Comparison of ENCODE assay signal across 2 cellular contexts in the genomic region with DNA sequence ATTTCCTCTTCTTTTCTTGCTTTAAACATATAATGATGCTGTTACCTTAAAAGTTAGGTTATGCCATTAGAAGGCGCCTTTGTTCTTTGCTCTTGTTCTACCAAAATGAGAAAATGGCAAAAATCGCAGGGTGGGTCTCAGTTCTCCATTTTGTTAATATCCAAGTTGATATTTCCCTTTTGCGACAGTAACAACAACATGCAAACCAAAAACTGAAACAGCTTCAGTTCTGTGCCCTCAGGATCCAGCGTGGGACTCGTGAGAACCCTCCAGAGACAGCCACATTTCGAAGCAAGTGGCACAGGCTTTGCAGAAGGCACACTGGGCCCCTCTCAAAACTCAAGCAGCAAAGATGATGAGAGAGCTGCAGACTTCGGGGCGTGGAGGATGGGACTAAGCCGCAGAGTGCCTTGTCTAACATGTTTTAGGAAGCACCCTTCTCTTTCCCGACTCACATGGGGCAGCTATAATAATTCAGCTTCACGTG.
TF ChIP-seq lines count a peak whose summit lies in the region.

No MANE protein-coding gene starts in this region.

TF ChIP-seq in HCT116, 20 proteins besides CTCF, POLR2A, EP300 and RAD21:
- TF ChIP-seq CEBPB (IDR thresholded peaks at IDR 0.05; ENCODE audit: low read depth) = no peak
- TF ChIP-seq, protein P1, sequence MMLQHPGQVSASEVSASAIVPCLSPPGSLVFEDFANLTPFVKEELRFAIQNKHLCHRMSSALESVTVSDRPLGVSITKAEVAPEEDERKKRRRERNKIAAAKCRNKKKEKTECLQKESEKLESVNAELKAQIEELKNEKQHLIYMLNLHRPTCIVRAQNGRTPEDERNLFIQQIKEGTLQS (IDR thresholded peaks at IDR 0.05) = no peak
- TF ChIP-seq EZH2phosphoT487 (IDR thresholded peaks at IDR 0.05; ENCODE audit: borderline replicate concordance) = no peak
- no peak for TF ChIP-seq JUND (IDR thresholded peaks at IDR 0.05)
- TF ChIP-seq, protein P2, sequence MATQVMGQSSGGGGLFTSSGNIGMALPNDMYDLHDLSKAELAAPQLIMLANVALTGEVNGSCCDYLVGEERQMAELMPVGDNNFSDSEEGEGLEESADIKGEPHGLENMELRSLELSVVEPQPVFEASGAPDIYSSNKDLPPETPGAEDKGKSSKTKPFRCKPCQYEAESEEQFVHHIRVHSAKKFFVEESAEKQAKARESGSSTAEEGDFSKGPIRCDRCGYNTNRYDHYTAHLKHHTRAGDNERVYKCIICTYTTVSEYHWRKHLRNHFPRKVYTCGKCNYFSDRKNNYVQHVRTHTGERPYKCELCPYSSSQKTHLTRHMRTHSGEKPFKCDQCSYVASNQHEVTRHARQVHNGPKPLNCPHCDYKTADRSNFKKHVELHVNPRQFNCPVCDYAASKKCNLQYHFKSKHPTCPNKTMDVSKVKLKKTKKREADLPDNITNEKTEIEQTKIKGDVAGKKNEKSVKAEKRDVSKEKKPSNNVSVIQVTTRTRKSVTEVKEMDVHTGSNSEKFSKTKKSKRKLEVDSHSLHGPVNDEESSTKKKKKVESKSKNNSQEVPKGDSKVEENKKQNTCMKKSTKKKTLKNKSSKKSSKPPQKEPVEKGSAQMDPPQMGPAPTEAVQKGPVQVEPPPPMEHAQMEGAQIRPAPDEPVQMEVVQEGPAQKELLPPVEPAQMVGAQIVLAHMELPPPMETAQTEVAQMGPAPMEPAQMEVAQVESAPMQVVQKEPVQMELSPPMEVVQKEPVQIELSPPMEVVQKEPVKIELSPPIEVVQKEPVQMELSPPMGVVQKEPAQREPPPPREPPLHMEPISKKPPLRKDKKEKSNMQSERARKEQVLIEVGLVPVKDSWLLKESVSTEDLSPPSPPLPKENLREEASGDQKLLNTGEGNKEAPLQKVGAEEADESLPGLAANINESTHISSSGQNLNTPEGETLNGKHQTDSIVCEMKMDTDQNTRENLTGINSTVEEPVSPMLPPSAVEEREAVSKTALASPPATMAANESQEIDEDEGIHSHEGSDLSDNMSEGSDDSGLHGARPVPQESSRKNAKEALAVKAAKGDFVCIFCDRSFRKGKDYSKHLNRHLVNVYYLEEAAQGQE (IDR thresholded peaks at IDR 0.05; ENCODE audit: low read depth) = no peak
TF ChIP-seq in HCT116: peak in this region for 0.

TF ChIP-seq in WTC11, 78 proteins besides CTCF, POLR2A, EP300 and RAD21 (continued from another document):
- TF ChIP-seq, protein P3, sequence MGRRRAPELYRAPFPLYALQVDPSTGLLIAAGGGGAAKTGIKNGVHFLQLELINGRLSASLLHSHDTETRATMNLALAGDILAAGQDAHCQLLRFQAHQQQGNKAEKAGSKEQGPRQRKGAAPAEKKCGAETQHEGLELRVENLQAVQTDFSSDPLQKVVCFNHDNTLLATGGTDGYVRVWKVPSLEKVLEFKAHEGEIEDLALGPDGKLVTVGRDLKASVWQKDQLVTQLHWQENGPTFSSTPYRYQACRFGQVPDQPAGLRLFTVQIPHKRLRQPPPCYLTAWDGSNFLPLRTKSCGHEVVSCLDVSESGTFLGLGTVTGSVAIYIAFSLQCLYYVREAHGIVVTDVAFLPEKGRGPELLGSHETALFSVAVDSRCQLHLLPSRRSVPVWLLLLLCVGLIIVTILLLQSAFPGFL (CRISPR knock-in tag; IDR thresholded peaks at IDR 0.05; ENCODE audit: borderline replicate concordance) = no peak
- TF ChIP-seq FOXJ3 (CRISPR knock-in tag; IDR thresholded peaks at IDR 0.05; ENCODE audit: borderline replicate concordance) (no peak), JUN (CRISPR knock-in tag; IDR thresholded peaks at IDR 0.05) (no peak), ZBTB21 (CRISPR knock-in tag; IDR thresholded peaks at IDR 0.05; ENCODE audit: borderline replicate concordance) (no peak), SP1 (CRISPR knock-in tag; conservative IDR thresholded peaks at IDR 0.05) (no peak), PRRX2 (CRISPR knock-in tag; IDR thresholded peaks at IDR 0.05) (no peak), TEAD1 (CRISPR knock-in tag; IDR thresholded peaks at IDR 0.05) (no peak), IRF2 (CRISPR knock-in tag; IDR thresholded peaks at IDR 0.05; ENCODE audit: borderline replicate concordance, low read depth) (no peak), NR3C1 (CRISPR knock-in tag; conservative IDR thresholded peaks at IDR 0.05; ENCODE audit: low read depth) (no peak)
- TF ChIP-seq, protein P4, sequence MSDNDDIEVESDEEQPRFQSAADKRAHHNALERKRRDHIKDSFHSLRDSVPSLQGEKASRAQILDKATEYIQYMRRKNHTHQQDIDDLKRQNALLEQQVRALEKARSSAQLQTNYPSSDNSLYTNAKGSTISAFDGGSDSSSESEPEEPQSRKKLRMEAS (CRISPR knock-in tag; IDR thresholded peaks at IDR 0.05) = no peak
- TF ChIP-seq, protein P5, sequence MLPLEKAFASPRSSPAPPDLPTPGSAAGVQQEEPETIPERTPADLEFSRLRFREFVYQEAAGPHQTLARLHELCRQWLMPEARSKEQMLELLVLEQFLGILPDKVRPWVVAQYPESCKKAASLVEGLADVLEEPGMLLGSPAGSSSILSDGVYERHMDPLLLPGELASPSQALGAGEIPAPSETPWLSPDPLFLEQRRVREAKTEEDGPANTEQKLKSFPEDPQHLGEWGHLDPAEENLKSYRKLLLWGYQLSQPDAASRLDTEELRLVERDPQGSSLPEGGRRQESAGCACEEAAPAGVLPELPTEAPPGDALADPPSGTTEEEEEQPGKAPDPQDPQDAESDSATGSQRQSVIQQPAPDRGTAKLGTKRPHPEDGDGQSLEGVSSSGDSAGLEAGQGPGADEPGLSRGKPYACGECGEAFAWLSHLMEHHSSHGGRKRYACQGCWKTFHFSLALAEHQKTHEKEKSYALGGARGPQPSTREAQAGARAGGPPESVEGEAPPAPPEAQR (CRISPR knock-in tag; IDR thresholded peaks at IDR 0.05) = no peak
- TF ChIP-seq, protein P6, sequence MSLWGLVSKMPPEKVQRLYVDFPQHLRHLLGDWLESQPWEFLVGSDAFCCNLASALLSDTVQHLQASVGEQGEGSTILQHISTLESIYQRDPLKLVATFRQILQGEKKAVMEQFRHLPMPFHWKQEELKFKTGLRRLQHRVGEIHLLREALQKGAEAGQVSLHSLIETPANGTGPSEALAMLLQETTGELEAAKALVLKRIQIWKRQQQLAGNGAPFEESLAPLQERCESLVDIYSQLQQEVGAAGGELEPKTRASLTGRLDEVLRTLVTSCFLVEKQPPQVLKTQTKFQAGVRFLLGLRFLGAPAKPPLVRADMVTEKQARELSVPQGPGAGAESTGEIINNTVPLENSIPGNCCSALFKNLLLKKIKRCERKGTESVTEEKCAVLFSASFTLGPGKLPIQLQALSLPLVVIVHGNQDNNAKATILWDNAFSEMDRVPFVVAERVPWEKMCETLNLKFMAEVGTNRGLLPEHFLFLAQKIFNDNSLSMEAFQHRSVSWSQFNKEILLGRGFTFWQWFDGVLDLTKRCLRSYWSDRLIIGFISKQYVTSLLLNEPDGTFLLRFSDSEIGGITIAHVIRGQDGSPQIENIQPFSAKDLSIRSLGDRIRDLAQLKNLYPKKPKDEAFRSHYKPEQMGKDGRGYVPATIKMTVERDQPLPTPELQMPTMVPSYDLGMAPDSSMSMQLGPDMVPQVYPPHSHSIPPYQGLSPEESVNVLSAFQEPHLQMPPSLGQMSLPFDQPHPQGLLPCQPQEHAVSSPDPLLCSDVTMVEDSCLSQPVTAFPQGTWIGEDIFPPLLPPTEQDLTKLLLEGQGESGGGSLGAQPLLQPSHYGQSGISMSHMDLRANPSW (CRISPR knock-in tag; conservative IDR thresholded peaks at IDR 0.05; ENCODE audit: low read depth) = no peak
